Comparison of ENCODE assay signal across 1 cellular context in the genomic region with DNA sequence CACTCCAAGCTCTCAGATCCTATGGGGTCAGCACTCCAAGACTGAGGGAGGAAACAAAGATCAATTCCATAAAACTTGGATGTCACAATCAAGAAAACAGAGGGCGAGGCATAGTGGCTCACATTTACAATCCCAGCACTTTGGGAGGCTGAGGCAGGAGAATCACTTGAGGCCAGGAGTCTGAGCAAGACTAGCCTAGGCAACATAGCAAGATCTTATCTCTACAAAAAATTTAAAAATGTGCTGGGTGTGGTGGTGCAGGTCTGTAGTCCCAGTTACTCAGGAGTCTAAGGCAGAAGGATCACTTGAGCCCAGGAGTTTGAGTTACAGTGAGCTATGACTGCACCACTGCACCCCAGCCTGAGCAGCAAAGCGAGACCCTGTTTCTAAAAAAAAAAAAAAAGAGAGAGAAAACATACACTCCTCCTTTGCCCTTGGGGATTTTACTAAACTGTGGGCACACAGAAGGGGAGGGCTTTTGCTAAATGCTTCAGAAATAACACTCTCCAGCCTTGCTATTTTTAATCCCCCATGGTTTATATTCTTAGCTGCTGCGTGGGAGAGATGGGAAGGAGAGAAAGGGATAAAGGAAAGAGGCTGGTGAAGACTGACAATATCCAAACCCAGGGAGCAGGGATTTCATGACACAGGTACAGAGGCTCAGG.
TF ChIP-seq lines count a peak whose summit lies in the region.

No MANE protein-coding gene starts in this region.

TF ChIP-seq in WTC11, 78 proteins besides CTCF, POLR2A, EP300 and RAD21 (continued from another document):
- TF ChIP-seq, protein P1, sequence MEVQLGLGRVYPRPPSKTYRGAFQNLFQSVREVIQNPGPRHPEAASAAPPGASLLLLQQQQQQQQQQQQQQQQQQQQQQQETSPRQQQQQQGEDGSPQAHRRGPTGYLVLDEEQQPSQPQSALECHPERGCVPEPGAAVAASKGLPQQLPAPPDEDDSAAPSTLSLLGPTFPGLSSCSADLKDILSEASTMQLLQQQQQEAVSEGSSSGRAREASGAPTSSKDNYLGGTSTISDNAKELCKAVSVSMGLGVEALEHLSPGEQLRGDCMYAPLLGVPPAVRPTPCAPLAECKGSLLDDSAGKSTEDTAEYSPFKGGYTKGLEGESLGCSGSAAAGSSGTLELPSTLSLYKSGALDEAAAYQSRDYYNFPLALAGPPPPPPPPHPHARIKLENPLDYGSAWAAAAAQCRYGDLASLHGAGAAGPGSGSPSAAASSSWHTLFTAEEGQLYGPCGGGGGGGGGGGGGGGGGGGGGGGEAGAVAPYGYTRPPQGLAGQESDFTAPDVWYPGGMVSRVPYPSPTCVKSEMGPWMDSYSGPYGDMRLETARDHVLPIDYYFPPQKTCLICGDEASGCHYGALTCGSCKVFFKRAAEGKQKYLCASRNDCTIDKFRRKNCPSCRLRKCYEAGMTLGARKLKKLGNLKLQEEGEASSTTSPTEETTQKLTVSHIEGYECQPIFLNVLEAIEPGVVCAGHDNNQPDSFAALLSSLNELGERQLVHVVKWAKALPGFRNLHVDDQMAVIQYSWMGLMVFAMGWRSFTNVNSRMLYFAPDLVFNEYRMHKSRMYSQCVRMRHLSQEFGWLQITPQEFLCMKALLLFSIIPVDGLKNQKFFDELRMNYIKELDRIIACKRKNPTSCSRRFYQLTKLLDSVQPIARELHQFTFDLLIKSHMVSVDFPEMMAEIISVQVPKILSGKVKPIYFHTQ (CRISPR knock-in tag; IDR thresholded peaks at IDR 0.05): no peak
